In the genomic region with DNA sequence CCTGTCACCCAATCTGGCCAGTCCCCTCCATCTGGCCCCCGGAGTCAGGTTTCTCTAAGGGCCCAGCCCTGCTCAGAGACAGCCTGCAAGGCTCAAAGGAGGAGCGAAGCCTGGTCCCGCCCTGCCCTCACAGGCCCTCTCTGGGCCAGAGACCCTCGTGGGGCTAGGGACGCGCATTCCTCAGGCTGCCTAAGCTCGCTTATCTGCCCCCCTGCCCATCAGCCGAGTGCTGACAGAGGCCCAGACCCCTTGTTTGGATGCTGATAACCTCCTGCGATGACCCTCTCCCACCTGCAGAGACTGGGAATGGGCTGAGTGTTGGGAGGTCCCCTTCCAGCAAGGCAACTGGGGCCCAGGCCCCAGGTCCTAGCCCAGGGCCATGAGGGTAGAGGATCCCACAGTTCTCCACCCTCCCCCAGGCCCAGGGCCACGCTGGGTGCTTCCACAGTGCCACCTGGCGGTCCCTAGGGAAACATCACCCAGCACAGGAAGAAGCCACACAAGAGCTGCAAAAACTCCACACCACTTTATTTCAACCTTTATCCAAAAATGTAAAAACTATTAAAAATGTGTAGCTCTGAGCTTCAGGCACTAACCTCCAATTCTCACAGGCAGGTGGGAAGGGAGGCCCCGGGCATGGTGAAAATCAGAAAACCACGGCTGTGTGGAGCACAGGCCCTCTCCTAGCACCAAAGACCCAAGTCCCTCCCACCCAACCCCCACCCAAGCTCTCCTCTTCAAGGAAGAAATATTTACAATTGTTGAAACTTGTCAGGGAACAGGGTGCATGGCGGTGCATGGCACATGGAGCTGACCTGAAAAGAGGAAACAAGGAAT, we compare ENCODE assay signal across 8 cellular contexts. TPM values are rescaled to one million over a fixed set of nuclear protein-coding genes. Genes with fewer than 3 reads are reported as not detected.
DNase-seq lines count a peak whose midpoint lies in the region; ATAC-seq and TF ChIP-seq lines count a peak whose summit lies in the region.

No MANE protein-coding gene starts in this region.

- H3K27me3 Mint-ChIP-seq in osteocyte (ENCODE audit: unreplicated experiment), result peaks cover 25% of the 10 kb centered on the region

- H3K9me3 ChIP-seq in Panc1 (ENCODE audit: control insufficient read depth, insufficient read depth, low read depth, low read length), result no peaks in the 10 kb centered on the region
- no peaks in the 10 kb centered on the region for H3K9me3 ChIP-seq in tibial artery

- no peaks in the 10 kb centered on the region for H3K9me3 Mint-ChIP-seq in osteocyte (ENCODE audit: unreplicated experiment)

- H3K36me3 Mint-ChIP-seq in osteocyte (ENCODE audit: unreplicated experiment), result peaks cover 11% of the 10 kb centered on the region

- peak; percentile 67 for ATAC-seq in Panc1

- CTCF ChIA-PET in Panc1 (lab: Charles Lee), result interaction anchor here (0.6 to 1.9 kb wide), 15 partner anchors 9 to 686 kb away, joined by 3 to 41 read pairs (median 4); partner anchors contain the start of gene OGA

- no peak overlapping the region for H3K27ac ChIP-seq in Panc1 (ENCODE audit: low read length)
- H3K27ac ChIP-seq in tibial artery, result no peak overlapping the region

- no peaks in the 10 kb centered on the region for H3K27me3 ChIP-seq in Panc1 (ENCODE audit: control insufficient read depth, insufficient read depth, low read length)
- H3K27me3 ChIP-seq in tibial artery, result peaks cover 0 to 47% of the 10 kb centered on the region in 2 donors

- H3K4me1 ChIP-seq in Panc1 (ENCODE audit: control insufficient read depth, insufficient read depth, low read length) (peaks cover 39% of the 10 kb centered on the region), tibial artery (peaks cover 4 to 58% (median 39%) of the 10 kb centered on the region in 4 donors)

- intact Hi-C loops in Panc1 (cut with micrococcal nuclease; ENCODE audit: unreplicated experiment) (loop anchor here (2.0 to 10.0 kb wide), 2 partner anchors 178 to 566 kb away; no protein-coding TSS in a partner anchor), tibial artery (cut with DNase I; ENCODE audit: low total_unique reads) (no loop called here)

- POLR2A ChIA-PET in Panc1 (lab: Charles Lee), result interaction anchor here (0.5 to 0.8 kb wide), 2 partner anchors 178 to 188 kb away, joined by 5 to 6 read pairs; no protein-coding TSS in a partner anchor

- in situ Hi-C loops in Panc1 (cut with HindIII; ENCODE audit: low pct_unique_long_range_greater_than_20kb, low sequenced_read_pairs), result no loop called here

- no TSS peak for BruUV-seq in Panc1 (replicated peaks; lab: Mats Ljungman, UMichigan)

- no peak overlapping the region for H3K27ac Mint-ChIP-seq in osteocyte (ENCODE audit: unreplicated experiment)

- H3K4me3 Mint-ChIP-seq in osteocyte (ENCODE audit: unreplicated experiment), result peak overlapping the region; percentile 10

- TF ChIP-seq CTCF in Panc1 (IDR thresholded peaks at IDR 0.05), result peak; percentile 99
- peak; percentile 91 for TF ChIP-seq CTCF in osteocyte (IDR thresholded peaks at IDR 0.05)
- peak; percentile 63 to 85 for TF ChIP-seq CTCF in tibial artery (IDR thresholded peaks at IDR 0.05)

- peaks cover 11% of the 10 kb centered on the region for H3K36me3 ChIP-seq in Panc1 (ENCODE audit: control insufficient read depth, insufficient read depth, low read length)
- peaks cover 14 to 21% (median 20%) of the 10 kb centered on the region in 3 donors for H3K36me3 ChIP-seq in tibial artery

- peaks cover 45% of the 10 kb centered on the region for H3K4me1 Mint-ChIP-seq in osteocyte (ENCODE audit: unreplicated experiment)

- DNase-seq in DMS53 (lab: John Stamatoyannopoulos, UW) (peak; percentile 83), HPDE6-E6E7 (ENCODE audit: extremely low spot score) (peak; percentile 74), Panc1 (ENCODE audit: low read depth, low spot score) (peak; percentile 47), activated T-helper 1 cell treated with Interleukin-2 at 50 U/mL for 16 hours (ENCODE audit: low read depth) (peak; percentile 57), fibroblast of the conjunctiva (ENCODE audit: low read depth) (peak; percentile 51), osteocyte (ENCODE audit: extremely low spot score, unreplicated experiment) (peak; percentile 88), tibial artery (peak in 1 of 2 donors; percentile 69), DMS153 treated with DMSO at 0.1 percent for 48 hours (lab: John Stamatoyannopoulos, UW; ENCODE audit: unreplicated experiment) (no peak)

- peak overlapping the region in 1 of 2 experiments; percentile 89; a peak in 1 of 4 replicates for H3K4me3 ChIP-seq in Panc1 (ENCODE audit: low read depth in 2 of 2, low read length in 2 of 2)
- no peak overlapping the region for H3K4me3 ChIP-seq in tibial artery

RNA-seq across cellular contexts. Expression of gene NPM3, which starts 2.2 kb away (rescaled TPM):
- 109 TPM for total RNA-seq in Panc1 (2021; ENCODE audit: unreplicated experiment)
- 178 TPM for polyA plus RNA-seq in Panc1 (2012; ENCODE audit: insufficient read length)
- total RNA-seq in osteocyte, result 35.6 and 42.6 TPM in 2 replicates

RNA-seq across cellular contexts. Expression of gene FGF8, which starts 5.1 kb away (rescaled TPM):
- total RNA-seq in Panc1 (2021; ENCODE audit: unreplicated experiment) (0.39 TPM), osteocyte (not detected in 2 replicates)
- polyA plus RNA-seq in Panc1 (2012; ENCODE audit: insufficient read length), result 0.48 TPM

RNA-seq across cellular contexts. Expression of gene OGA, which starts 37.2 kb away (rescaled TPM):
- total RNA-seq in Panc1 (2021; ENCODE audit: unreplicated experiment) (117 TPM), osteocyte (113 and 127 TPM in 2 replicates)
- polyA plus RNA-seq in Panc1 (2012; ENCODE audit: insufficient read length), result 49.3 TPM
